1 cellular context compared by ENCODE assay signal in genomic region chr10:22618081-22618785, GRCh38.
TF ChIP-seq lines count a peak whose summit lies in the region.

No MANE protein-coding gene starts in this region.

TF ChIP-seq in K562, 482 proteins besides CTCF, POLR2A, EP300 and RAD21 (continued from another document):
- TF ChIP-seq FOXK1 (CRISPR knock-in tag; IDR thresholded peaks at IDR 0.05; ENCODE audit: borderline replicate concordance) (no peak), CBFA2T3 (IDR thresholded peaks at IDR 0.05) (peak; percentile 58), E2F8 (IDR thresholded peaks at IDR 0.05; ENCODE audit: low read depth, partially characterized antibody) (no peak), CEBPB (tag; IDR thresholded peaks at IDR 0.05) (peak; percentile 80), BRD9 (IDR thresholded peaks at IDR 0.05; ENCODE audit: low read depth, partially characterized antibody) (no peak), FOXA3 (CRISPR knock-in tag; conservative IDR thresholded peaks at IDR 0.05 in 1 of 2, IDR thresholded peaks at IDR 0.05 in 1 of 2) (no peak), BRF1 (IDR thresholded peaks at IDR 0.05; ENCODE audit: borderline replicate concordance, extremely low read depth, insufficient read length) (no peak), CEBPG (CRISPR knock-in tag; IDR thresholded peaks at IDR 0.05) (peak; percentile 52; the same call in 1 of the 2 replicates), CEBPG (tag; conservative IDR thresholded peaks at IDR 0.05 in 1 of 2, IDR thresholded peaks at IDR 0.05 in 1 of 2) (peak; percentile 48 to 59; a peak in 2 of 4 replicates), TCFL5 (CRISPR knock-in tag; conservative IDR thresholded peaks at IDR 0.05) (no peak), KLF6 (CRISPR knock-in tag; IDR thresholded peaks at IDR 0.05; ENCODE audit: borderline replicate concordance) (no peak), ZNF354B (CRISPR knock-in tag; IDR thresholded peaks at IDR 0.05) (no peak)
